In the genomic region with DNA sequence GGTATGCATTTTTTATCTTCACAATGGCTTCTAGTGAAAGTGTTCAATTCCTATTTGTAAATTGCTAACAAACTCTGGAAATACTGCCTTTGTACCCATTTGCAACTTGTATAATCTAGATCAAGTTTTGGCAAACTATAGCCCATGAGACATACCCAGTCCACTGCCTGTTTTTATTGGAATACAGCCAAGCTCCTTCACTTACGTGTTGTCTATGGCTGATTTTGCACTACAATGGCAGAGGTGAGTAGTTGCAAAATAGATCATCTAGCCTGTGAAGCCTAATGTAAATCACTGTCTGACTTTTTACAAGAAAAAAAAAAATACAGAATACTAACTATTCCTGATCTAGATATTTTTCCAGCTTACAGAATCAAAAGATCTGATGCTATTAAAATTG, we compare ENCODE assay signal across 12 cellular contexts. TPM values are rescaled to one million over a fixed set of nuclear protein-coding genes. Genes with fewer than 3 reads are reported as not detected.
DNase-seq lines count a peak whose midpoint lies in the region; ATAC-seq, FAIRE-seq and TF ChIP-seq lines count a peak whose summit lies in the region.
"Had no signal": no experiment of that assay in that cellular context is flagged by ENCODE, and none has a peak within 500 bp of the region (broad histone marks: within the 10 kb centered on the region; RNA-seq: fewer than 3 reads in every experiment).

No MANE protein-coding gene starts in this region.

- no peak overlapping the region for H3K4me3 ChIP-seq in astrocyte of the spinal cord (ENCODE audit: low read depth, low read length)
- no peak overlapping the region for H3K4me3 ChIP-seq in kidney (ENCODE audit: low read length in 2 of 2)
- no peak overlapping the region for H3K4me3 ChIP-seq in Caco-2 (ENCODE audit: low read depth, low read length)
- H3K4me3 ChIP-seq: psoas muscle had no signal

- H3K4me1 ChIP-seq in kidney (ENCODE audit: control insufficient read depth in 1 of 2, insufficient read depth in 1 of 2, low read depth in 1 of 2, low read length in 2 of 2) (peaks cover 18 to 52% of the 10 kb centered on the region in 2 donors), Caco-2 (peaks cover 7% of the 10 kb centered on the region)
- H3K4me1 ChIP-seq: psoas muscle had no signal

- no peaks in the 10 kb centered on the region for H3K27me3 Mint-ChIP-seq in Caco-2 (ENCODE audit: insufficient read depth, unreplicated experiment)

- no peak for FAIRE-seq in kidney (lab: Jason Lieb, UNC)

- H3K27ac Mint-ChIP-seq in Caco-2 (ENCODE audit: unreplicated experiment): no peak overlapping the region

- ATAC-seq in GM18867 (IDR thresholded peaks at IDR 0.05; ENCODE audit: unreplicated experiment): no peak
- ATAC-seq: psoas muscle had no signal

- H3K27me3 ChIP-seq in Caco-2 (replicated peaks; ENCODE audit: control insufficient read depth, insufficient read depth, low read length): no peaks in the 10 kb centered on the region

- CTCF ChIA-PET in Caco-2 (lab: Charles Lee): interaction anchor here (0.7 kb wide), 1 partner anchor 48 kb away, joined by 3 read pairs; no protein-coding TSS in a partner anchor

- intact Hi-C loops in kidney (cut with DNase I): no loop called here
- intact Hi-C loops in Caco-2 (cut with micrococcal nuclease; ENCODE audit: unreplicated experiment): no loop called here

- H3K9me3 Mint-ChIP-seq in Caco-2 (ENCODE audit: unreplicated experiment): no peaks in the 10 kb centered on the region

- no peaks in the 10 kb centered on the region for H3K4me1 Mint-ChIP-seq in Caco-2 (ENCODE audit: low read depth, unreplicated experiment)

- H3K9ac ChIP-seq in kidney (ENCODE audit: low read length in 2 of 2): peak overlapping the region in 1 of 2 donors; percentile 30

- H3K4me3 Mint-ChIP-seq in Caco-2 (ENCODE audit: unreplicated experiment): no peak overlapping the region

- POLR2A ChIA-PET in Caco-2 (lab: Charles Lee): no interaction called here

- H3K27ac ChIP-seq in kidney (ENCODE audit: low read depth in 2 of 2, low read length in 2 of 2): peak overlapping the region; percentile 32 to 35
- H3K27ac ChIP-seq: psoas muscle had no signal

- H3K9me3 ChIP-seq in kidney (ENCODE audit: control insufficient read depth in 1 of 2, low read length in 2 of 2) (no peaks in the 10 kb centered on the region), Caco-2 (no peaks in the 10 kb centered on the region)
- H3K9me3 ChIP-seq: psoas muscle had no signal

- DNase-seq in ELR (ENCODE audit: low read depth): peak; percentile 54
- DNase-seq in NCI-H226: peak; percentile 56
- peak; percentile 68 for DNase-seq in astrocyte of the spinal cord (ENCODE audit: low read depth, low spot score)
- DNase-seq in kidney: no peak
- DNase-seq in KG1 (lab: John Stamatoyannopoulos, UW): no peak
- DNase-seq in stimulated activated naive CD4-positive, alpha-beta T cell treated with Interleukin-2 at 50 U/mL for 16 hours (lab: John Stamatoyannopoulos, UW): no peak
- DNase-seq in Caco-2: no peak
- DNase-seq: activated T-cell treated with anti-CD3 and anti-CD28 coated beads, Interleukin-2, amount 50 U/mL, for 1 hour; anterior cingulate cortex; psoas muscle had no signal

- no TSS peak for BruUV-seq in Caco-2 (replicated peaks; lab: Mats Ljungman, UMichigan)

- no peaks in the 10 kb centered on the region for H3K36me3 Mint-ChIP-seq in Caco-2 (ENCODE audit: insufficient read depth, unreplicated experiment)

- peaks cover 5 to 12% of the 10 kb centered on the region in 2 donors for H3K36me3 ChIP-seq in kidney (ENCODE audit: control insufficient read depth in 1 of 2, insufficient read depth in 2 of 2, low read length in 2 of 2)
- no peaks in the 10 kb centered on the region for H3K36me3 ChIP-seq in Caco-2 (ENCODE audit: control insufficient read depth, insufficient read depth, low read length)

- in situ Hi-C loops in astrocyte of the spinal cord (cut with HindIII; ENCODE audit: low sequenced_read_pairs): no loop called here

- TF ChIP-seq CTCF in astrocyte of the spinal cord (IDR thresholded peaks at IDR 0.05; ENCODE audit: low read depth, low read length) (no peak), kidney (IDR thresholded peaks at IDR 0.05; ENCODE audit: borderline replicate concordance, extremely low read depth, insufficient read depth) (no peak), Caco-2 (IDR thresholded peaks at IDR 0.05; ENCODE audit: insufficient read depth in 1 of 2, low read depth in 1 of 2, low read length in 1 of 2, severe bottlenecking in 1 of 2, unreplicated experiment in 1 of 2) (no peak)

RNA-seq across cellular contexts. Expression of a gene that starts 37.1 kb away (rescaled TPM):
- 41.4 TPM for total RNA-seq in kidney
- polyA plus RNA-seq in kidney (ENCODE audit: insufficient read depth, low read depth, low replicate concordance): 26.7 TPM
- 6.5 and 8.1 TPM in 2 replicates for total RNA-seq in Caco-2 (2022)

RNA-seq across cellular contexts. Expression of a gene that starts 54.8 kb away (rescaled TPM):
- total RNA-seq in kidney (144 TPM), Caco-2 (2022) (not detected in 2 replicates)
- polyA plus RNA-seq in kidney (ENCODE audit: insufficient read depth, low read depth, low replicate concordance): 174 TPM
- polyA plus RNA-seq: BJ had no signal

Comparison
In these comparisons a context has a peak if more than half of its experiments do, and no peak if none do; other contexts are left out.
1. DNase-seq: peak in ELR (single experiment), NCI-H226 (single experiment) and astrocyte of the spinal cord (single experiment); none in kidney (single experiment), KG1 (single experiment), stimulated activated naive CD4-positive, alpha-beta T cell treated with Interleukin-2 at 50 U/mL for 16 hours (single experiment) and Caco-2 (0 of 2).
2. RNA of a gene that starts 54.8 kb away (total RNA-seq): 144 TPM in kidney (single experiment); not detected in Caco-2; every median in the first group is over 100 times any median in the second.